Comparison of ENCODE assay signal across 8 cellular contexts in genomic region chr12:76927170-76927784, GRCh38. TPM values are rescaled to one million over a fixed set of nuclear protein-coding genes. Genes with fewer than 3 reads are reported as not detected.
A peak's percentile ranks its signal among the peaks of the same experiment; 100 is the strongest.
DNase-seq lines count a peak whose midpoint lies in the region; ATAC-seq and TF ChIP-seq lines count a peak whose summit lies in the region.

No MANE protein-coding gene starts in this region.

- TF ChIP-seq RAD21 in Ishikawa (IDR thresholded peaks at IDR 0.05; ENCODE audit: low read depth): peak; percentile 83

- no peak overlapping the region for H3K27ac Mint-ChIP-seq in activated CD4-positive, alpha-beta memory T cell treated with anti-CD3 and anti-CD28 coated beads for 36 hours

- no peak overlapping the region for H3K4me3 Mint-ChIP-seq in activated CD4-positive, alpha-beta memory T cell treated with anti-CD3 and anti-CD28 coated beads for 36 hours

- no peaks in the 10 kb centered on the region for H3K4me1 ChIP-seq in thyroid gland

- TF ChIP-seq POLR2A in thyroid gland (IDR thresholded peaks at IDR 0.05): no peak

- no peaks in the 10 kb centered on the region for H3K36me3 ChIP-seq in thyroid gland

- H3K27ac ChIP-seq in thyroid gland: no peak overlapping the region

- H3K9me3 ChIP-seq in thyroid gland: no peaks in the 10 kb centered on the region

- no peaks in the 10 kb centered on the region for H3K4me1 Mint-ChIP-seq in activated CD4-positive, alpha-beta memory T cell treated with anti-CD3 and anti-CD28 coated beads for 36 hours (ENCODE audit: low read depth)

- POLR2A ChIA-PET in activated CD4-positive, alpha-beta memory T cell treated with anti-CD3 and anti-CD28 coated beads for 36 hours (lab: Charles Lee): no interaction called here

- DNase-seq in NCI-H2081 (lab: John Stamatoyannopoulos, UW) (peak; percentile 44 to 45), NCI-H2081 treated with DMSO at 0.1 percent for 48 hours (lab: John Stamatoyannopoulos, UW) (no peak), left ventricle myocardium superior (peak; percentile 34), thyroid gland (peak in 1 of 2 donors; percentile 18), DMS79 (lab: John Stamatoyannopoulos, UW) (no peak), mucosa of gallbladder (ENCODE audit: low spot score) (no peak)
- DNase-seq in activated CD4-positive, alpha-beta memory T cell treated with anti-CD3 and anti-CD28 coated beads for 36 hours: peak; percentile 50

- intact Hi-C loops in activated CD4-positive, alpha-beta memory T cell treated with anti-CD3 and anti-CD28 coated beads for 36 hours (cut with micrococcal nuclease): loop anchor here (1.0 to 5.0 kb wide), 3 partner anchors 50 to 306 kb away; partner anchors contain the start of gene CSRP2
- intact Hi-C loops in left ventricle myocardium superior (cut with micrococcal nuclease): no loop called here
- intact Hi-C loops in thyroid gland (cut with DNase I): no loop called here

- no peaks in the 10 kb centered on the region for H3K36me3 Mint-ChIP-seq in activated CD4-positive, alpha-beta memory T cell treated with anti-CD3 and anti-CD28 coated beads for 36 hours

- 81 to 85% methylated on average over 2 of the region's 2 CpGs for WGBS in thyroid gland, 2 donors

- CTCF ChIA-PET in activated CD4-positive, alpha-beta memory T cell treated with anti-CD3 and anti-CD28 coated beads for 36 hours (lab: Charles Lee): interaction anchor here (0.9 kb wide), 1 partner anchor 10 kb away, joined by 3 read pairs; no protein-coding TSS in a partner anchor

- ATAC-seq in left ventricle myocardium superior: no peak

- H3K4me3 ChIP-seq in thyroid gland (replicated peaks in 1 of 3): no peak overlapping the region

- TF ChIP-seq EP300 in Ishikawa (IDR thresholded peaks at IDR 0.05; ENCODE audit: borderline replicate concordance): no peak

- no peaks in the 10 kb centered on the region for H3K9me3 Mint-ChIP-seq in activated CD4-positive, alpha-beta memory T cell treated with anti-CD3 and anti-CD28 coated beads for 36 hours

- peak in 4 of 6 experiments; percentile 5 to 24 (median 12) for TF ChIP-seq CTCF in thyroid gland (IDR thresholded peaks at IDR 0.05)

- H3K27me3 Mint-ChIP-seq in activated CD4-positive, alpha-beta memory T cell treated with anti-CD3 and anti-CD28 coated beads for 36 hours: peaks cover 5% of the 10 kb centered on the region

- no peaks in the 10 kb centered on the region for H3K27me3 ChIP-seq in thyroid gland

TF ChIP-seq in Ishikawa, 13 proteins besides CTCF, POLR2A, EP300 and RAD21:
- no peak for TF ChIP-seq MAX (IDR thresholded peaks at IDR 0.05)
- no peak for TF ChIP-seq TEAD4 (IDR thresholded peaks at IDR 0.05)
- no peak for TF ChIP-seq YY1 (IDR thresholded peaks at IDR 0.05; ENCODE audit: low read depth)
- TF ChIP-seq NFIC (IDR thresholded peaks at IDR 0.05): no peak
- no peak for TF ChIP-seq TAF1 (IDR thresholded peaks at IDR 0.05; ENCODE audit: low read depth)
- TF ChIP-seq FOXM1 (IDR thresholded peaks at IDR 0.05; ENCODE audit: borderline replicate concordance, low read depth): no peak

RNA-seq across cellular contexts. Expression of gene CSRP2, which starts 48.5 kb away (rescaled TPM):
- total RNA-seq in activated CD4-positive, alpha-beta memory T cell treated with anti-CD3 and anti-CD28 coated beads for 36 hours: under 1 TPM; 0.33 to 0.41 TPM
- total RNA-seq in left ventricle myocardium superior (54.1 TPM), thyroid gland (10 to 100 TPM; 42.1 to 65.1 (median 49.4) TPM), mucosa of gallbladder (53.7 TPM)

Comparison
In these comparisons a context has a peak if more than half of its experiments do, and no peak if none do; other contexts are left out.
1. DNase-seq: peak in NCI-H2081 (2 of 2), activated CD4-positive, alpha-beta memory T cell treated with anti-CD3 and anti-CD28 coated beads for 36 hours (single experiment) and left ventricle myocardium superior (single experiment); none in NCI-H2081 treated with DMSO at 0.1 percent for 48 hours (single experiment), DMS79 (single experiment) and mucosa of gallbladder (single experiment).
2. RNA of gene CSRP2, which starts 48.5 kb away (total RNA-seq): 42.1 to 65.1 TPM in thyroid gland, 54.1 TPM in left ventricle myocardium superior (single experiment) and 53.7 TPM in mucosa of gallbladder (single experiment); 0.33 to 0.41 TPM in activated CD4-positive, alpha-beta memory T cell treated with anti-CD3 and anti-CD28 coated beads for 36 hours; every median in the first group is over 10 times any median in the second.